ENCODE assay signal across 10 cellular contexts in the genomic region with DNA sequence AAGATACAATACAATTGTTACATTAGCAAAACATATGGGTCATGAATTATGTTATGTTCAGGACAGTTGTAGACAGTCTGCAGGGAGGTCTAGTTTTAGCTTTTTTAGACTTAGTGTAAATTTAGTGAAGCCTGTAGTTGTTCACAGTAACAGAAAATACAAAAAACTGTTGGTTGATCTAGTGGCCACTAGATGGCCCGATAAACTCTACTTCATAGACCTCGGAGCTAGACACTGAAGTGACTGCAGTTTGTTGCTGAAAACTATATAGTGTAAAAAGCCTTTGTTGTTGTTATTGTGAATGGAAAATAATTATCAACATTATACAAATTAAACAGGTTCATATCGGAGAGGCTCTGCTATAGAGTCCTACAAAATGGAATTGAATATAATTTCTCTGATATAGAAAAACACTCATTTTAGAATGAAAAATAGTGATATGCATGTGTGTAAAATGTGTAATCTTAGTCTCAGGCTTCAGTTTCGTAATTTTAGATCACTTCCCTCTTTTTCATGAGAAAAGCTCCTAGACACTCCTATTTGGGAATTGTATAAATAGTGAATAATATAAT. TPM values are rescaled to one million over a fixed set of nuclear protein-coding genes. Genes with fewer than 3 reads are reported as not detected.
DNase-seq lines count a peak whose midpoint lies in the region; FAIRE-seq and TF ChIP-seq lines count a peak whose summit lies in the region.
"Had no signal": no experiment of that assay in that cellular context is flagged by ENCODE, and none has a peak within 500 bp of the region (broad histone marks: within the 10 kb centered on the region; RNA-seq: fewer than 3 reads in every experiment).

No MANE protein-coding gene starts in this region.

- H3K23me2 ChIP-seq in H1 (ENCODE audit: low read depth, low read length), result no peaks in the 10 kb centered on the region

- no peak for FAIRE-seq in H1 (lab: Jason Lieb, UNC)

- H2BK12ac ChIP-seq in H1 (ENCODE audit: low read depth, low read length), result no peak overlapping the region

- peaks cover 17 to 40% of the 10 kb centered on the region in 2 experiments for H3K9me3 ChIP-seq in H1 (ENCODE audit: insufficient read depth in 2 of 2, low read depth in 1 of 2, low read length in 1 of 2)
- H3K9me3 ChIP-seq: BLaER1 had no signal

- no peak overlapping the region for H2BK120ac ChIP-seq in H1 (replicated peaks; ENCODE audit: low read depth, low read length)

- no peaks in the 10 kb centered on the region for H3K79me2 ChIP-seq in H1 (ENCODE audit: control insufficient read depth in 1 of 2, insufficient read depth in 2 of 2, low read length in 2 of 2)

- H3K36me3 Mint-ChIP-seq in progenitor cell of endocrine pancreas (ENCODE audit: insufficient read depth), result peaks cover 4% of the 10 kb centered on the region

- peaks cover 28% of the 10 kb centered on the region for H3K9me3 Mint-ChIP-seq in progenitor cell of endocrine pancreas (ENCODE audit: low read depth)

- DNase-seq in DMS79 treated with DMSO at 0.1 percent for 48 hours (lab: John Stamatoyannopoulos, UW) (peak; percentile 6), DMS79 (lab: John Stamatoyannopoulos, UW) (no peak), NCI-H2227 treated with DMSO at 0.1 percent for 48 hours (lab: John Stamatoyannopoulos, UW) (peak; percentile 5), H1 (ENCODE audit: low read depth in 1 of 2, low spot score in 2 of 2) (no peak), progenitor cell of endocrine pancreas (ENCODE audit: low spot score, unreplicated experiment) (no peak), GM19240 (ENCODE audit: insufficient read length, low spot score) (no peak)
- no peak for DNase-seq in stimulated activated CD4-positive, alpha-beta T cell treated with anti-CD3 and anti-CD28 coated beads, Interleukin-4, amount 100 ng/mL, for 24 hours
- no peak for DNase-seq in activated CD4-positive, CD25-positive, alpha-beta regulatory T cell (lab: John Stamatoyannopoulos, UW)

- peaks cover 26% of the 10 kb centered on the region for H3K4me1 Mint-ChIP-seq in progenitor cell of endocrine pancreas (ENCODE audit: low read depth)

- no peak overlapping the region for H3K56ac ChIP-seq in H1 (replicated peaks; ENCODE audit: insufficient read length, low read depth, low read length)

- H2AK5ac ChIP-seq in H1 (ENCODE audit: low read depth, low read length), result no peak overlapping the region

- peak in 2 of 3 experiments; percentile 29 to 44; a peak in 2 of 4 replicates for TF ChIP-seq CTCF in H1 (IDR thresholded peaks at IDR 0.05; ENCODE audit: control extremely low read depth in 1 of 3, insufficient read depth in 1 of 3, low read depth in 1 of 3, low read length in 3 of 3)
- TF ChIP-seq CTCF in progenitor cell of endocrine pancreas (IDR thresholded peaks at IDR 0.05; ENCODE audit: unreplicated experiment), result peak; percentile 60

- POLR2A ChIA-PET in H1 (lab: Charles Lee; ENCODE audit: partially characterized antibody), result no interaction called here

- no peaks in the 10 kb centered on the region for H4K20me1 ChIP-seq in H1 (replicated peaks in 1 of 2; ENCODE audit: control insufficient read depth in 1 of 2, insufficient read depth in 2 of 2, low read length in 2 of 2)
- H4K20me1 ChIP-seq: BLaER1 had no signal

- no peaks in the 10 kb centered on the region for H3K36me3 ChIP-seq in H1 (ENCODE audit: control insufficient read depth in 2 of 4, insufficient read depth in 4 of 4, low read length in 3 of 4)
- H3K36me3 ChIP-seq: BLaER1 had no signal

- peaks cover 25 to 58% (median 33%) of the 10 kb centered on the region in 4 experiments for H3K27me3 ChIP-seq in H1 (replicated peaks in 1 of 4; ENCODE audit: control insufficient read depth in 3 of 4, extremely low read depth in 1 of 4, insufficient read depth in 3 of 4, low read length in 3 of 4)
- H3K27me3 ChIP-seq: BLaER1 had no signal

- peak overlapping the region; percentile 46 for H3K4me3 Mint-ChIP-seq in progenitor cell of endocrine pancreas (ENCODE audit: low read depth)

- H2BK15ac ChIP-seq in H1 (ENCODE audit: low read length), result no peak overlapping the region

- no peak overlapping the region for H3K4me3 ChIP-seq in H1 (ENCODE audit: extremely low read depth in 1 of 4, insufficient read depth in 2 of 4, low read depth in 3 of 4, low read length in 4 of 4)
- H3K4me3 ChIP-seq: BLaER1, lung had no signal

- H3K4ac ChIP-seq in H1 (replicated peaks; ENCODE audit: insufficient read length, low read depth, low read length), result no peak overlapping the region

- no peak overlapping the region for H3K23ac ChIP-seq in H1 (ENCODE audit: insufficient read length)

- H3K9ac ChIP-seq in H1 (replicated peaks in 1 of 4; ENCODE audit: extremely low read depth in 1 of 4, low read depth in 3 of 4, low read length in 3 of 4), result no peak overlapping the region
- H3K9ac ChIP-seq: BLaER1 had no signal

- peak overlapping the region in 1 of 2 experiments; percentile 39; a peak in 1 of 4 replicates for H3K4me2 ChIP-seq in H1 (ENCODE audit: insufficient read depth in 1 of 2, low read depth in 2 of 2, low read length in 2 of 2)
- H3K4me2 ChIP-seq: BLaER1 had no signal

- no peaks in the 10 kb centered on the region for H3K27me3 Mint-ChIP-seq in progenitor cell of endocrine pancreas

- H4K5ac ChIP-seq in H1 (ENCODE audit: insufficient read length, low read depth, low read length), result no peak overlapping the region

- no peak overlapping the region for H3K27ac ChIP-seq in H1 (ENCODE audit: low read depth, low read length)
- H3K27ac ChIP-seq: BLaER1 had no signal

- CTCF ChIA-PET in H1 (lab: Charles Lee; ENCODE audit: partially characterized antibody), result interaction anchor here (0.7 to 2.5 kb wide), 7 partner anchors 12 to 230 kb away, joined by 3 to 10 read pairs (median 3); no protein-coding TSS in a partner anchor

- H2BK20ac ChIP-seq in H1 (ENCODE audit: low read length), result no peak overlapping the region

- WGBS in H1 (ENCODE audit: extremely low coverage in 1 of 2, insufficient coverage in 1 of 2, insufficient read length in 1 of 2, insufficient replicate concordance in 2 of 2, low coverage in 1 of 2, low lambda C conversion rate in 2 of 2, missing lambda C conversion rate in 1 of 2), 2 experiments, result 29% methylated on average over 4 of the region's 4 CpGs; no CpG with 5 or more reads in 1 of the 2 experiments

- no peak overlapping the region for H2BK5ac ChIP-seq in H1 (ENCODE audit: low read depth, low read length)

- peak; percentile 44 to 48 for TF ChIP-seq RAD21 in H1 (IDR thresholded peaks at IDR 0.05 in 1 of 2, conservative IDR thresholded peaks at IDR 0.05 in 1 of 2; ENCODE audit: low read depth in 2 of 2, low read length in 2 of 2)

- TF ChIP-seq POLR2A in H1 (IDR thresholded peaks at IDR 0.05; ENCODE audit: control extremely low read depth in 1 of 2, low read depth in 2 of 2, low read length in 2 of 2), result no peak

- H4K91ac ChIP-seq in H1 (replicated peaks; ENCODE audit: insufficient read length, low read length), result no peak overlapping the region

- H3K27ac Mint-ChIP-seq in progenitor cell of endocrine pancreas, result peak overlapping the region; percentile 94

- no peak overlapping the region for H4K8ac ChIP-seq in H1 (ENCODE audit: extremely low read depth, insufficient read depth, low read length)

- no peak overlapping the region for H2AFZ ChIP-seq in H1 (ENCODE audit: low read length)

- no peaks in the 10 kb centered on the region for H3K79me1 ChIP-seq in H1 (ENCODE audit: low read depth, low read length)

- TF ChIP-seq EP300 in H1 (IDR thresholded peaks at IDR 0.05; ENCODE audit: borderline replicate concordance in 1 of 2, low read depth in 2 of 2, low read length in 2 of 2), result no peak

- no peak overlapping the region for H3K14ac ChIP-seq in H1 (ENCODE audit: insufficient read length)

- H3K4me1 ChIP-seq in H1 (replicated peaks in 1 of 4; ENCODE audit: control insufficient read depth in 3 of 4, insufficient read depth in 4 of 4, low read length in 3 of 4), result no peaks in the 10 kb centered on the region
- H3K4me1 ChIP-seq: BLaER1 had no signal

- no peak overlapping the region for H3K18ac ChIP-seq in H1 (ENCODE audit: extremely low read depth, low read length)

TF ChIP-seq in H1, 55 proteins besides CTCF, POLR2A, EP300 and RAD21 (continues in another document):
- TF ChIP-seq RBBP5 (IDR thresholded peaks at IDR 0.05; ENCODE audit: borderline replicate concordance, low read depth, low read length) (no peak), KDM5A (IDR thresholded peaks at IDR 0.05; ENCODE audit: low read length) (no peak), ATF3 (IDR thresholded peaks at IDR 0.05; ENCODE audit: insufficient read depth, low read depth, low read length) (no peak), E2F6 (IDR thresholded peaks at IDR 0.05) (no peak), SP1 (IDR thresholded peaks at IDR 0.05; ENCODE audit: low read depth, low read length) (no peak)

RNA-seq across cellular contexts. Expression of gene MAGEL2, which starts 18.3 kb away (rescaled TPM):
- 4.5 TPM in 2 replicates for total RNA-seq in H1 (2021; fragmentation: NEBNext Ultra II Directional; extraction: Animal tissue kit (Norgen Biotek cat#: 25700))
- 0.63 and 1.1 TPM in 2 replicates for polyA plus RNA-seq in H1 (2011; rRNA removed)
- 0.54 TPM for polyA plus RNA-seq in H1 (2011; cell fraction: cytosol; rRNA removed)
- polyA plus RNA-seq in H1 (2011; cell fraction: nucleus; rRNA removed), result 1.2 TPM
- 1.5 to 1.7 TPM (median 1.5 TPM) in 4 replicates for polyA plus RNA-seq in H1 (2012, experiment 1 of 2)
- 2.0 TPM for polyA plus RNA-seq in H1 (2012, experiment 2 of 2)
- polyA plus RNA-seq in H1 (2013, experiment 1 of 2), result 4.0 TPM
- 3.4 TPM for polyA plus RNA-seq in H1 (2013, experiment 2 of 2)
- 0.27 and 0.41 TPM in 2 replicates for polyA minus RNA-seq in H1 (2011; rRNA and poly(A)+ RNA removed)
- polyA minus RNA-seq in H1 (2011; cell fraction: cytosol; rRNA and poly(A)+ RNA removed), result 2.1 TPM
- polyA minus RNA-seq in H1 (2011; cell fraction: nucleus; rRNA and poly(A)+ RNA removed), result 0.80 TPM
- total RNA-seq in progenitor cell of endocrine pancreas, result 14.3 and 16.1 TPM in 2 replicates

RNA-seq across cellular contexts. Expression of gene NDN, which starts 57.8 kb away (rescaled TPM):
- total RNA-seq in H1 (2021; fragmentation: NEBNext Ultra II Directional; extraction: Animal tissue kit (Norgen Biotek cat#: 25700)), result 27.4 and 29.4 TPM in 2 replicates
- polyA plus RNA-seq in H1 (2011; rRNA removed), result 39.3 and 40.9 TPM in 2 replicates
- polyA plus RNA-seq in H1 (2011; cell fraction: cytosol; rRNA removed), result 42.3 TPM
- polyA plus RNA-seq in H1 (2011; cell fraction: nucleus; rRNA removed), result 23.0 TPM
- 28.4 to 29.7 TPM (median 29.0 TPM) in 4 replicates for polyA plus RNA-seq in H1 (2012, experiment 1 of 2)
- polyA plus RNA-seq in H1 (2012, experiment 2 of 2), result 39.3 TPM
- 29.3 TPM for polyA plus RNA-seq in H1 (2013, experiment 1 of 2)
- 32.5 TPM for polyA plus RNA-seq in H1 (2013, experiment 2 of 2)
- polyA minus RNA-seq in H1 (2011; rRNA and poly(A)+ RNA removed), result 6.1 and 8.6 TPM in 2 replicates
- polyA minus RNA-seq in H1 (2011; cell fraction: cytosol; rRNA and poly(A)+ RNA removed), result 13.2 TPM
- 8.3 TPM for polyA minus RNA-seq in H1 (2011; cell fraction: nucleus; rRNA and poly(A)+ RNA removed)
- total RNA-seq in progenitor cell of endocrine pancreas, result 46.9 and 51.8 TPM in 2 replicates

Comparison
In these comparisons a context has a peak if more than half of its experiments do, and no peak if none do; other contexts are left out.
1. DNase-seq: peak in DMS79 treated with DMSO at 0.1 percent for 48 hours (single experiment) and NCI-H2227 treated with DMSO at 0.1 percent for 48 hours (single experiment); none in DMS79 (single experiment), H1 (0 of 2), progenitor cell of endocrine pancreas (single experiment), stimulated activated CD4-positive, alpha-beta T cell treated with anti-CD3 and anti-CD28 coated beads, Interleukin-4, amount 100 ng/mL, for 24 hours (single experiment), GM19240 (single experiment) and activated CD4-positive, CD25-positive, alpha-beta regulatory T cell (0 of 4).